Comparison of ENCODE assay signal across 24 cellular contexts in genomic region chr4:138013625-138014024, GRCh38.
DNase-seq lines count a peak whose midpoint lies in the region; FAIRE-seq and TF ChIP-seq lines count a peak whose summit lies in the region.
"Had no signal": no experiment of that assay in that cellular context is flagged by ENCODE, and none has a peak within 500 bp of the region (broad histone marks: within the 10 kb centered on the region; RNA-seq: fewer than 3 reads in every experiment).

No MANE protein-coding gene starts in this region.

- H3K27me3 ChIP-seq in H7 (ENCODE audit: control insufficient read depth, insufficient read depth, low read length) (no peaks in the 10 kb centered on the region), endothelial cell of umbilical vein (ENCODE audit: control insufficient read depth in 2 of 2, insufficient read depth in 2 of 2, low read length in 2 of 2) (no peaks in the 10 kb centered on the region), tibial nerve (no peaks in the 10 kb centered on the region), spleen (replicated peaks in 1 of 7) (no peaks in the 10 kb centered on the region)
- H3K27me3 ChIP-seq: BE2C; BLaER1 treated with 17β-estradiol and CSF1 and Interleukin-3, amounts not matched to agents 10 nM and 100 nM had no signal

- TF ChIP-seq CTCF in endothelial cell of umbilical vein (IDR thresholded peaks at IDR 0.05; ENCODE audit: extremely low read depth in 1 of 2, insufficient read depth in 1 of 2, low read depth in 1 of 2, low read length in 2 of 2) (no peak), tibial nerve (IDR thresholded peaks at IDR 0.05) (no peak), spleen (IDR thresholded peaks at IDR 0.05 in 8 of 11, conservative IDR thresholded peaks at IDR 0.05 in 3 of 11) (no peak)

- H3K9me1 ChIP-seq in endothelial cell of umbilical vein (replicated peaks; ENCODE audit: control insufficient read depth, extremely low read depth, insufficient read depth, low read length) = no peaks in the 10 kb centered on the region

- FAIRE-seq in endothelial cell of umbilical vein (lab: Jason Lieb, UNC) = no peak
- FAIRE-seq: D721Med, GM12878, GM19239 had no signal

- dilution Hi-C loops in endothelial cell of umbilical vein (cut with MboI; ENCODE audit: extremely low pct_ligation_motif_present, low sequenced_read_pairs) = no loop called here

- H2AFZ ChIP-seq in endothelial cell of umbilical vein (ENCODE audit: low read depth, low read length) = peak overlapping the region; percentile 32

- no TSS peak for BruUV-seq in endothelial cell of umbilical vein (replicated peaks; lab: Mats Ljungman, UMichigan)

- peak; percentile 6 for DNase-seq in NCI-H82 (lab: John Stamatoyannopoulos, UW)
- DNase-seq in NCI-H82 treated with DMSO at 0.1 percent for 48 hours (lab: John Stamatoyannopoulos, UW; ENCODE audit: unreplicated experiment) = no peak
- peak; percentile 10 for DNase-seq in H7
- no peak for DNase-seq in SK-N-MC (ENCODE audit: low read depth, low spot score)
- no peak for DNase-seq in endothelial cell of umbilical vein (ENCODE audit: low read depth, low spot score)
- no peak for DNase-seq in stimulated activated CD4-positive, alpha-beta T cell treated with anti-CD3 and anti-CD28 coated beads, Interleukin-1b, Interleukin-23, amount 100 ng/mL, for 48 hours
- DNase-seq in tibial nerve (ENCODE audit: low spot score in 2 of 2) = no peak
- DNase-seq in spleen = no peak
- DNase-seq: ACHN; AML-193; BE2C; CD4-positive, alpha-beta T cell; CD8-positive, alpha-beta memory T cell; DMS 273 treated with DMSO at 0.1 percent for 48 hours; DMS79; EL; GDM1 had no signal

- 59 to 79% methylated on average over 3 of the region's 3 CpGs for WGBS in tibial nerve, 2 donors
- WGBS in spleen, 5 donors = 55 to 82% (median 72%) methylated on average over 3 of the region's 3 CpGs

- no peaks in the 10 kb centered on the region for H4K20me1 ChIP-seq in endothelial cell of umbilical vein (replicated peaks; ENCODE audit: control insufficient read depth, extremely low read depth, insufficient read depth, low read length)
- H4K20me1 ChIP-seq: BLaER1 treated with 17β-estradiol and CSF1 and Interleukin-3, amounts not matched to agents 10 nM and 100 nM had no signal

- H3K4me2 ChIP-seq in endothelial cell of umbilical vein (ENCODE audit: insufficient read depth, low read length) = no peak overlapping the region
- H3K4me2 ChIP-seq: BLaER1 treated with 17β-estradiol and CSF1 and Interleukin-3, amounts not matched to agents 10 nM and 100 nM; GM23338 had no signal

- H3K4me3 ChIP-seq in H7 (ENCODE audit: insufficient read depth, low read depth, low read length) (no peak overlapping the region), SK-N-MC (peak overlapping the region; percentile 37; the same call in 1 of the 2 replicates), endothelial cell of umbilical vein (replicated peaks in 1 of 3; ENCODE audit: insufficient read depth in 1 of 3, low read depth in 1 of 3, low read length in 3 of 3) (no peak overlapping the region), tibial nerve (no peak overlapping the region), spleen (no peak overlapping the region)
- H3K4me3 ChIP-seq: BLaER1 treated with 17β-estradiol and CSF1 and Interleukin-3, amounts not matched to agents 10 nM and 100 nM; GM12878; GM23338; HAP-1 had no signal

- intact Hi-C loops in endothelial cell of umbilical vein (cut with micrococcal nuclease) = no loop called here
- intact Hi-C loops in spleen (cut with DNase I; ENCODE audit: low total_unique reads) = no loop called here

- H3K9me3 ChIP-seq in SK-N-MC (ENCODE audit: low read depth, low read length) (no peaks in the 10 kb centered on the region), endothelial cell of umbilical vein (replicated peaks; ENCODE audit: control insufficient read depth, insufficient read depth, low read length) (no peaks in the 10 kb centered on the region), tibial nerve (no peaks in the 10 kb centered on the region), spleen (no peaks in the 10 kb centered on the region)
- H3K9me3 ChIP-seq: BE2C, HAP-1 had no signal

- H3K36me3 ChIP-seq in H7 (replicated peaks; ENCODE audit: control insufficient read depth, insufficient read depth, low read length) (no peaks in the 10 kb centered on the region), SK-N-MC (ENCODE audit: insufficient read depth, low read length) (no peaks in the 10 kb centered on the region), endothelial cell of umbilical vein (ENCODE audit: control insufficient read depth in 2 of 2, extremely low read depth in 1 of 2, insufficient read depth in 2 of 2, low read length in 2 of 2) (no peaks in the 10 kb centered on the region), tibial nerve (no peaks in the 10 kb centered on the region), spleen (no peaks in the 10 kb centered on the region)
- H3K36me3 ChIP-seq: BE2C, HAP-1 had no signal

- POLR2A ChIA-PET in endothelial cell of umbilical vein (lab: Charles Lee) = no interaction called here

- H3K9ac ChIP-seq in SK-N-MC (ENCODE audit: insufficient read length) (no peak overlapping the region), endothelial cell of umbilical vein (replicated peaks; ENCODE audit: extremely low read depth, insufficient read depth, low read length) (no peak overlapping the region)
- H3K9ac ChIP-seq: BLaER1 treated with 17β-estradiol and CSF1 and Interleukin-3, amounts not matched to agents 10 nM and 100 nM had no signal

- H3K27ac ChIP-seq in SK-N-MC = peak overlapping the region; percentile 83
- no peak overlapping the region for H3K27ac ChIP-seq in endothelial cell of umbilical vein (ENCODE audit: insufficient read depth, low read depth, low read length)
- H3K27ac ChIP-seq in tibial nerve = no peak overlapping the region
- no peak overlapping the region for H3K27ac ChIP-seq in spleen
- H3K27ac ChIP-seq: 22Rv1; BLaER1 treated with 17β-estradiol and CSF1 and Interleukin-3, amounts not matched to agents 10 nM and 100 nM had no signal

- H3K4me1 ChIP-seq in endothelial cell of umbilical vein (ENCODE audit: control insufficient read depth, extremely low read depth, insufficient read depth, low read length) (no peaks in the 10 kb centered on the region), tibial nerve (no peaks in the 10 kb centered on the region), spleen (no peaks in the 10 kb centered on the region)
- H3K4me1 ChIP-seq: BE2C; BLaER1 treated with 17β-estradiol and CSF1 and Interleukin-3, amounts not matched to agents 10 nM and 100 nM; HAP-1 had no signal

- no peak for TF ChIP-seq POLR2A in endothelial cell of umbilical vein (IDR thresholded peaks at IDR 0.05; ENCODE audit: low read depth, low read length)
- TF ChIP-seq POLR2A in tibial nerve (IDR thresholded peaks at IDR 0.05) = no peak
- no peak for TF ChIP-seq POLR2A in spleen (IDR thresholded peaks at IDR 0.05)

- H3K79me2 ChIP-seq in endothelial cell of umbilical vein (ENCODE audit: control insufficient read depth, insufficient read depth, low read length) = no peaks in the 10 kb centered on the region

- TF ChIP-seq EP300 in tibial nerve (IDR thresholded peaks at IDR 0.05) = no peak

- CTCF ChIA-PET in endothelial cell of umbilical vein (lab: Charles Lee) = interaction anchor here (2.2 kb wide), 1 partner anchor 77 kb away, joined by 6 read pairs; no protein-coding TSS in a partner anchor

TF ChIP-seq in endothelial cell of umbilical vein, 7 proteins besides CTCF, POLR2A, EP300 and RAD21:
- TF ChIP-seq POLR2AphosphoS5 (IDR thresholded peaks at IDR 0.05; ENCODE audit: insufficient read depth, low read depth, low read length) = no peak

Comparison
In these comparisons a context has a peak if more than half of its experiments do, and no peak if none do; other contexts are left out.
1. DNase-seq: peak in NCI-H82 (single experiment) and H7 (single experiment); none in NCI-H82 treated with DMSO at 0.1 percent for 48 hours (single experiment), SK-N-MC (single experiment), endothelial cell of umbilical vein (single experiment), stimulated activated CD4-positive, alpha-beta T cell treated with anti-CD3 and anti-CD28 coated beads, Interleukin-1b, Interleukin-23, amount 100 ng/mL, for 48 hours (single experiment), tibial nerve (0 of 2) and spleen (single experiment).